8 cellular contexts compared by ENCODE assay signal in genomic region chr5:138352071-138352721, GRCh38. TPM values are rescaled to one million over a fixed set of nuclear protein-coding genes. Genes with fewer than 3 reads are reported as not detected.
DNase-seq lines count a peak whose midpoint lies in the region; ATAC-seq and TF ChIP-seq lines count a peak whose summit lies in the region.

KDM3B (plus strand) TSS chr5:138352685; CDS start chr5:138352796, 111 bp downstream.

- H3K27ac Mint-ChIP-seq in T-cell = peak within 1 kb of the TSS; percentile 92 to 94
- peak within 1 kb of the TSS; percentile 97 for H3K27ac Mint-ChIP-seq in type B pancreatic cell

- no peaks in the 10 kb centered on the region for H3K27me3 Mint-ChIP-seq in T-cell
- no peaks in the 10 kb centered on the region for H3K27me3 Mint-ChIP-seq in type B pancreatic cell

- H3K4me3 ChIP-seq in GM12864 (ENCODE audit: low read depth, low read length) (peak within 1 kb of the TSS; percentile 87), adipocyte (ENCODE audit: low read length) (peak within 1 kb of the TSS; percentile 83), heart left ventricle (peak within 1 kb of the TSS; percentile 67 to 99 (median 96))

- POLR2A ChIA-PET in T-cell (lab: Charles Lee) = interaction anchor here (0.5 to 4.9 kb wide), 11 partner anchors 7 to 175 kb away, joined by 3 to 33 read pairs (median 5); partner anchors contain the start of genes CDC25C (in 2 of the 2) and FAM53C (in 2 of the 2)

- TF ChIP-seq CTCF in GM12864 (IDR thresholded peaks at IDR 0.05; ENCODE audit: low read depth, low read length, missing control alignments) = peak; percentile 96
- peak; percentile 83 to 99 (median 96) for TF ChIP-seq CTCF in heart left ventricle (IDR thresholded peaks at IDR 0.05)
- TF ChIP-seq CTCF in type B pancreatic cell (conservative IDR thresholded peaks at IDR 0.05) = peak; percentile 97

- H3K36me3 ChIP-seq in adipocyte (ENCODE audit: control insufficient read depth, insufficient read depth, low read length, severe bottlenecking) (peaks cover 21% of the 10 kb centered on the region), heart left ventricle (peaks cover 0 to 23% (median 17%) of the 10 kb centered on the region in 9 donors)

- peak in 1 of 2 donors; percentile 26 for TF ChIP-seq POLR2A in heart left ventricle (IDR thresholded peaks at IDR 0.05)

- intact Hi-C loops in heart left ventricle (cut with DNase I) (loop anchor here in 1 of 10 donors (10.0 kb wide), 1 partner anchor 53 kb away; no protein-coding TSS in a partner anchor), posterior vena cava (cut with DNase I) (no loop called here)

- H3K4me3 Mint-ChIP-seq in T-cell (peak within 1 kb of the TSS; percentile 92 to 96 (median 95)), type B pancreatic cell (peak within 1 kb of the TSS; percentile 94)

- H3K27ac ChIP-seq in heart left ventricle = peak within 1 kb of the TSS; percentile 92 to 99 (median 97)

- ATAC-seq in HG02610 (IDR thresholded peaks at IDR 0.05; ENCODE audit: unreplicated experiment) (peak; percentile 67), T-cell (replicated peaks in 1 of 4) (peak; percentile 79 to 91 (median 83)), heart left ventricle (peak; percentile 56 to 91 (median 82))

- DNase-seq in GM12864 (ENCODE audit: low read depth) = peak; percentile 59
- DNase-seq in NCI-H1105 (lab: John Stamatoyannopoulos, UW) = peak; percentile 44
- peak; percentile 76 to 96 (median 89) for DNase-seq in T-cell
- peak; percentile 90 for DNase-seq in adipocyte (ENCODE audit: low read depth)
- peak; percentile 80 to 94 (median 83) for DNase-seq in heart left ventricle
- peak; percentile 96 for DNase-seq in posterior vena cava (ENCODE audit: low spot score)
- peak; percentile 99 for DNase-seq in type B pancreatic cell (ENCODE audit: extremely low spot score, unreplicated experiment)

- H3K4me1 Mint-ChIP-seq in T-cell = peaks cover 45 to 54% (median 48%) of the 10 kb centered on the region in 3 donors
- peaks cover 27% of the 10 kb centered on the region for H3K4me1 Mint-ChIP-seq in type B pancreatic cell (ENCODE audit: unreplicated experiment)

- H3K36me3 Mint-ChIP-seq in T-cell (peaks cover 13% of the 10 kb centered on the region), type B pancreatic cell (peaks cover 27% of the 10 kb centered on the region)

- H3K9me3 ChIP-seq in adipocyte (ENCODE audit: control insufficient read depth, low read length) (no peaks in the 10 kb centered on the region), heart left ventricle (peaks cover 0 to 9% (median 0%) of the 10 kb centered on the region in 12 donors)

- H3K27me3 ChIP-seq in adipocyte (replicated peaks; ENCODE audit: control insufficient read depth, insufficient read depth, low read length) (no peaks in the 10 kb centered on the region), heart left ventricle (no peaks in the 10 kb centered on the region)

- peak within 1 kb of the TSS; percentile 96 for H3K9ac ChIP-seq in adipocyte (ENCODE audit: low read length)

- H3K4me1 ChIP-seq in adipocyte (ENCODE audit: control insufficient read depth, insufficient read depth, low read length) (peaks cover 57% of the 10 kb centered on the region), heart left ventricle (peaks cover 0 to 64% (median 35%) of the 10 kb centered on the region in 12 donors)

- H3K9me3 Mint-ChIP-seq in T-cell = peaks cover 0 to 9% (median 4%) of the 10 kb centered on the region in 3 donors
- peaks cover 12% of the 10 kb centered on the region for H3K9me3 Mint-ChIP-seq in type B pancreatic cell

- CTCF ChIA-PET in T-cell (lab: Charles Lee) = interaction anchor here (0.6 to 5.6 kb wide), 35 partner anchors 9 to 846 kb away, joined by 3 to 89 read pairs (median 4); partner anchors contain the start of genes BRD8 (in 2 of the 2), CDC25C (in 2 of the 2), CDC23 (in 1 of the 2) and EGR1 (in 1 of the 2)

- WGBS in heart left ventricle, 4 donors = 7 to 62% (median 29%) methylated on average over 3 to 30 of the region's 30 CpGs

RNA-seq across cellular contexts. Expression of gene KDM3B, which starts in this region (rescaled TPM):
- total RNA-seq in T-cell = 10 to 100 TPM; 72.9 to 78.3 (median 76.0) TPM
- total RNA-seq in heart left ventricle = 10 to 100 TPM; 31.9 to 65.1 (median 52.6) TPM
- 10 to 100 TPM; 17.0 to 18.2 TPM for polyA plus RNA-seq in heart left ventricle
- 10 to 100 TPM; 49.7 to 54.5 TPM for total RNA-seq in posterior vena cava
- total RNA-seq in type B pancreatic cell (ENCODE audit: low replicate concordance) = 88.8 and 97.7 TPM in 2 replicates

Comparison
In these comparisons a context has a peak if more than half of its experiments do, and no peak if none do; other contexts are left out.
1. Peak in every context shown above with its lines: DNase-seq, ATAC-seq, H3K4me3 ChIP-seq and H3K27ac ChIP-seq.
2. DNase-seq: peak in every context shown above with its lines; median percentile 99 in type B pancreatic cell; 96 in posterior vena cava; 90 in adipocyte; 89 in T-cell; 83 in heart left ventricle; 59 in GM12864; 44 in NCI-H1105.